18 cellular contexts compared by ENCODE assay signal in the genomic region with DNA sequence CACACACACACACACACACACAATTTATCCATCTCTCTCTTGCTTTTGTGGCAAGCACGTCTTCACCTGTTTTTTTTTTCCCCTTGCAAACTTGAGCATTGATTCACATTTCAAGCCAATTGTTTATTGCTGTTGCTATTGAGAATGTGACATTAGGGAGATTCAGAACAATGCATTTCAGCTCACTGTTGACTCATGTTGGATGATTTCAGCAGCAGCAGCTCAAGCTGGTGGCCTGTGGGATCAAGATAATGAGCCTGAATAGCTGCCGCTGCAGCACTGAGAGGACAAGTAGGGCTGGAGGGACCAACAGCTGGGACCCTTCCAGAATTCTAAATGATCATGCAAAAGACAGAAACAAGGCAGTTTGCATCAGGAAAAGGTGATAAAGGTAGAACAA.
DNase-seq lines count a peak whose midpoint lies in the region; ATAC-seq, FAIRE-seq and TF ChIP-seq lines count a peak whose summit lies in the region.
"Had no signal": no experiment of that assay in that cellular context is flagged by ENCODE, and none has a peak within 500 bp of the region (broad histone marks: within the 10 kb centered on the region; RNA-seq: fewer than 3 reads in every experiment).

No MANE protein-coding gene starts in this region.

- TF ChIP-seq POLR2A in endothelial cell of umbilical vein (IDR thresholded peaks at IDR 0.05; ENCODE audit: low read depth, low read length) (no peak), H54 (IDR thresholded peaks at IDR 0.05; ENCODE audit: low read depth, low read length) (no peak)

- H3K9me3 ChIP-seq in endothelial cell of umbilical vein (replicated peaks; ENCODE audit: control insufficient read depth, insufficient read depth, low read length): no peaks in the 10 kb centered on the region
- H3K9me3 ChIP-seq: mucosa of descending colon had no signal

- POLR2A ChIA-PET in endothelial cell of umbilical vein (lab: Charles Lee): no interaction called here

- no peak overlapping the region for H3K4me3 ChIP-seq in endothelial cell of umbilical vein (replicated peaks in 1 of 3; ENCODE audit: insufficient read depth in 1 of 3, low read depth in 1 of 3, low read length in 3 of 3)
- H3K4me3 ChIP-seq: mucosa of descending colon had no signal

- TF ChIP-seq CTCF in endothelial cell of umbilical vein (IDR thresholded peaks at IDR 0.05; ENCODE audit: extremely low read depth in 1 of 2, insufficient read depth in 1 of 2, low read depth in 1 of 2, low read length in 2 of 2): no peak

- H4K20me1 ChIP-seq in endothelial cell of umbilical vein (replicated peaks; ENCODE audit: control insufficient read depth, extremely low read depth, insufficient read depth, low read length): no peaks in the 10 kb centered on the region

- no peaks in the 10 kb centered on the region for H3K4me1 ChIP-seq in endothelial cell of umbilical vein (ENCODE audit: control insufficient read depth, extremely low read depth, insufficient read depth, low read length)

- FAIRE-seq in endothelial cell of umbilical vein (lab: Jason Lieb, UNC): peak; percentile 4
- FAIRE-seq in H54 (lab: Jason Lieb, UNC): no peak
- FAIRE-seq: TTC549 had no signal

- no TSS peak for BruUV-seq in endothelial cell of umbilical vein (replicated peaks; lab: Mats Ljungman, UMichigan)

- DNase-seq in NCI-H345 (lab: John Stamatoyannopoulos, UW): peak; percentile 43
- DNase-seq in NCI-H345 treated with DMSO at 0.1 percent for 48 hours (lab: John Stamatoyannopoulos, UW; ENCODE audit: unreplicated experiment): no peak
- DNase-seq in NCI-H748 (lab: John Stamatoyannopoulos, UW; ENCODE audit: unreplicated experiment): peak; percentile 81
- DNase-seq in endothelial cell of umbilical vein (ENCODE audit: low read depth, low spot score): peak; percentile 14
- DNase-seq in retina: peak; percentile 37
- no peak for DNase-seq in H54 (ENCODE audit: insufficient read length, low spot score)
- DNase-seq in T-helper 9 cell: no peak
- DNase-seq: ACHN; activated naive CD4-positive, alpha-beta T cell treated with anti-CD3 and anti-CD28 coated beads for 36 hours; Calu3; KBM-7; mucosa of descending colon; NCI-H446; RPMI8226; stimulated activated CD4-positive, alpha-beta T cell treated with anti-CD3 and anti-CD28 coated beads, Interleukin-4, amount 100 ng/mL, for 24 hours; stimulated activated naive B cell treated with anti-CD40 and anti-IgM and Interleukin-4, amounts not matched to agents 10 μg/mL and 1 μg/mL and 100 μg/mL, for 72 hours had no signal

- CTCF ChIA-PET in endothelial cell of umbilical vein (lab: Charles Lee): no interaction called here

- H3K4me2 ChIP-seq in endothelial cell of umbilical vein (ENCODE audit: insufficient read depth, low read length): no peak overlapping the region

- no peak overlapping the region for H3K27ac ChIP-seq in endothelial cell of umbilical vein (ENCODE audit: insufficient read depth, low read depth, low read length)

- dilution Hi-C loops in endothelial cell of umbilical vein (cut with MboI; ENCODE audit: extremely low pct_ligation_motif_present, low sequenced_read_pairs): no loop called here

- no peaks in the 10 kb centered on the region for H3K9me1 ChIP-seq in endothelial cell of umbilical vein (replicated peaks; ENCODE audit: control insufficient read depth, extremely low read depth, insufficient read depth, low read length)

- H3K9ac ChIP-seq in endothelial cell of umbilical vein (replicated peaks; ENCODE audit: extremely low read depth, insufficient read depth, low read length): no peak overlapping the region

- intact Hi-C loops in endothelial cell of umbilical vein (cut with micrococcal nuclease): loop anchor here (5.0 kb wide), 1 partner anchor 429 kb away; no protein-coding TSS in a partner anchor

- no peaks in the 10 kb centered on the region for H3K36me3 ChIP-seq in endothelial cell of umbilical vein (ENCODE audit: control insufficient read depth in 2 of 2, extremely low read depth in 1 of 2, insufficient read depth in 2 of 2, low read length in 2 of 2)

- H2AFZ ChIP-seq in endothelial cell of umbilical vein (ENCODE audit: low read depth, low read length): no peak overlapping the region

- H3K79me2 ChIP-seq in endothelial cell of umbilical vein (ENCODE audit: control insufficient read depth, insufficient read depth, low read length): no peaks in the 10 kb centered on the region

- no peak for ATAC-seq in GM21786 (IDR thresholded peaks at IDR 0.05; ENCODE audit: unreplicated experiment)
- ATAC-seq: mucosa of descending colon; stimulated activated naive B cell treated with anti-CD40 and anti-IgM and Interleukin-4, amounts not matched to agents 10 μg/mL and 1 μg/mL and 100 μg/mL, for 72 hours had no signal

- peaks cover 4 to 15% of the 10 kb centered on the region in 2 experiments for H3K27me3 ChIP-seq in endothelial cell of umbilical vein (ENCODE audit: control insufficient read depth in 2 of 2, insufficient read depth in 2 of 2, low read length in 2 of 2)

TF ChIP-seq in endothelial cell of umbilical vein, 7 proteins besides CTCF, POLR2A, EP300 and RAD21:
- no peak for TF ChIP-seq EZH2 (IDR thresholded peaks at IDR 0.05; ENCODE audit: borderline replicate concordance, low read depth, low read length, severe bottlenecking)
- no peak for TF ChIP-seq GATA2 (IDR thresholded peaks at IDR 0.05; ENCODE audit: insufficient read depth, insufficient read length, low read depth, low read length)
- no peak for TF ChIP-seq FOS (IDR thresholded peaks at IDR 0.05; ENCODE audit: borderline replicate concordance, insufficient read depth, low read length)
- TF ChIP-seq, protein P1, sequence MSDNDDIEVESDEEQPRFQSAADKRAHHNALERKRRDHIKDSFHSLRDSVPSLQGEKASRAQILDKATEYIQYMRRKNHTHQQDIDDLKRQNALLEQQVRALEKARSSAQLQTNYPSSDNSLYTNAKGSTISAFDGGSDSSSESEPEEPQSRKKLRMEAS (IDR thresholded peaks at IDR 0.05; ENCODE audit: insufficient read depth, insufficient read length): no peak
- no peak for TF ChIP-seq POLR2AphosphoS5 (IDR thresholded peaks at IDR 0.05; ENCODE audit: insufficient read depth, low read depth, low read length)
- TF ChIP-seq MYC (IDR thresholded peaks at IDR 0.05; ENCODE audit: low read depth, low read length): no peak
- no peak for TF ChIP-seq JUN (IDR thresholded peaks at IDR 0.05; ENCODE audit: borderline replicate concordance, insufficient read depth, insufficient read length, low read depth)

Comparison
In these comparisons a context has a peak if more than half of its experiments do, and no peak if none do; other contexts are left out.
1. DNase-seq: peak in NCI-H345 (single experiment), NCI-H748 (single experiment), endothelial cell of umbilical vein (single experiment) and retina (single experiment); none in NCI-H345 treated with DMSO at 0.1 percent for 48 hours (single experiment), H54 (single experiment) and T-helper 9 cell (single experiment).